Comparison of ENCODE assay signal across 7 cellular contexts in genomic region chr2:242159921-242160320, GRCh38.
DNase-seq lines count a peak whose midpoint lies in the region; ATAC-seq and TF ChIP-seq lines count a peak whose summit lies in the region.
"Not testable (repeated sequence)": the region's sequence is repeated elsewhere in the genome, so short reads cannot be mapped to it uniquely, and the experiment has no call there.

No MANE protein-coding gene starts in this region.

- TF ChIP-seq EP300 in SK-N-SH (IDR thresholded peaks at IDR 0.05; ENCODE audit: borderline replicate concordance in 1 of 2, low read depth in 1 of 2, low read length in 1 of 2), result not testable (repeated sequence)

- BruUV-seq in A673 (replicated peaks; lab: Mats Ljungman, UMichigan), result TSS peak; percentile 50
- not testable (repeated sequence) for BruUV-seq in Panc1 (replicated peaks; lab: Mats Ljungman, UMichigan)

- DNase-seq in A673 (ENCODE audit: low spot score); Panc1 (ENCODE audit: low read depth, low spot score); SK-N-SH; body of pancreas; chondrocyte (ENCODE audit: low spot score); progenitor cell of endocrine pancreas (ENCODE audit: low spot score, unreplicated experiment): not testable (repeated sequence)

- not testable (repeated sequence) for H3K27ac ChIP-seq in A673 (ENCODE audit: low read depth, low read length, poor library complexity, severe bottlenecking); Panc1 (ENCODE audit: low read length); SK-N-SH (ENCODE audit: low read depth in 2 of 2, low read length in 1 of 2); body of pancreas

- not testable (repeated sequence) for H3K4me1 Mint-ChIP-seq in chondrocyte (ENCODE audit: low read depth); progenitor cell of endocrine pancreas (ENCODE audit: low read depth)

- H3K36me3 ChIP-seq in A673 (ENCODE audit: insufficient read depth, low read length, poor library complexity, severe bottlenecking); Panc1 (ENCODE audit: control insufficient read depth, insufficient read depth, low read length); SK-N-SH (replicated peaks in 1 of 2; ENCODE audit: control insufficient read depth in 1 of 2, insufficient read depth in 2 of 2, low read length in 1 of 2); body of pancreas (replicated peaks in 1 of 2; ENCODE audit: insufficient read depth in 1 of 2, low read depth in 2 of 2): not testable (repeated sequence)

- not testable (repeated sequence) for H3K4me1 ChIP-seq in A673 (ENCODE audit: insufficient read depth, low read length, poor library complexity, severe bottlenecking); Panc1 (ENCODE audit: control insufficient read depth, insufficient read depth, low read length); SK-N-SH (ENCODE audit: control insufficient read depth in 1 of 2, insufficient read depth in 2 of 2, low read depth in 1 of 2, low read length in 1 of 2); body of pancreas

- ATAC-seq in Panc1, body of pancreas: not testable (repeated sequence)

- not testable (repeated sequence) for H3K4me2 ChIP-seq in SK-N-SH

- 4% methylated on average over 2 of the region's 2 CpGs for WGBS in SK-N-SH (ENCODE audit: low lambda C conversion rate)
- 0 to 13% methylated on average over 2 of the region's 2 CpGs for WGBS in body of pancreas, 2 donors

- H3K9ac ChIP-seq in SK-N-SH, result not testable (repeated sequence)

- H3K27me3 ChIP-seq in A673 (replicated peaks; ENCODE audit: insufficient read depth, low read depth, low read length, poor library complexity); Panc1 (ENCODE audit: control insufficient read depth, insufficient read depth, low read length); SK-N-SH (ENCODE audit: insufficient read depth); body of pancreas: not testable (repeated sequence)

- not testable (repeated sequence) for H3K4me3 ChIP-seq in A673 (ENCODE audit: low read depth, low read length, poor library complexity, severe bottlenecking); Panc1 (ENCODE audit: low read depth in 2 of 2, low read length in 2 of 2); SK-N-SH (ENCODE audit: low read depth in 2 of 2, low read length in 1 of 2); body of pancreas

- H4K20me1 ChIP-seq in SK-N-SH (ENCODE audit: insufficient read depth), result not testable (repeated sequence)

- intact Hi-C loops in A673 (cut with micrococcal nuclease; ENCODE audit: unreplicated experiment); Panc1 (cut with micrococcal nuclease; ENCODE audit: unreplicated experiment); body of pancreas (cut with DNase I): not testable (repeated sequence)

- in situ Hi-C loops in Panc1 (cut with HindIII; ENCODE audit: low pct_unique_long_range_greater_than_20kb, low sequenced_read_pairs), result not testable (repeated sequence)

- H3K79me2 ChIP-seq in SK-N-SH (ENCODE audit: insufficient read depth), result not testable (repeated sequence)

- TF ChIP-seq POLR2A in body of pancreas (IDR thresholded peaks at IDR 0.05), result not testable (repeated sequence)

- H3K9me3 Mint-ChIP-seq in chondrocyte (ENCODE audit: low read depth); progenitor cell of endocrine pancreas (ENCODE audit: low read depth): not testable (repeated sequence)

- not testable (repeated sequence) for H3K9me3 ChIP-seq in A673 (ENCODE audit: low read depth, low read length, poor library complexity, severe bottlenecking); Panc1 (ENCODE audit: control insufficient read depth, insufficient read depth, low read depth, low read length); SK-N-SH; body of pancreas

- H2AFZ ChIP-seq in SK-N-SH (ENCODE audit: low read depth), result not testable (repeated sequence)

- H3K36me3 Mint-ChIP-seq in chondrocyte (ENCODE audit: low read depth); progenitor cell of endocrine pancreas (ENCODE audit: insufficient read depth): not testable (repeated sequence)

- TF ChIP-seq RAD21 in SK-N-SH (IDR thresholded peaks at IDR 0.05; ENCODE audit: low read length), result not testable (repeated sequence)

- H3F3A ChIP-seq in SK-N-SH (replicated peaks; ENCODE audit: insufficient read depth), result not testable (repeated sequence)

- POLR2A ChIA-PET in A673 (lab: Charles Lee; ENCODE audit: low non-redundant PET); Panc1 (lab: Charles Lee); SK-N-SH (lab: Yijun Ruan, JAX): not testable (repeated sequence)

- not testable (repeated sequence) for H3K27me3 Mint-ChIP-seq in chondrocyte (ENCODE audit: low read depth); progenitor cell of endocrine pancreas

- not testable (repeated sequence) for H3K27ac Mint-ChIP-seq in chondrocyte (ENCODE audit: unreplicated experiment); progenitor cell of endocrine pancreas

- not testable (repeated sequence) for TF ChIP-seq CTCF in A673 (conservative IDR thresholded peaks at IDR 0.05; ENCODE audit: low read depth, low read length)
- TF ChIP-seq CTCF in LNCAP (IDR thresholded peaks at IDR 0.05) (peak; percentile 25; the same call in 1 of the 2 replicates), Panc1 (IDR thresholded peaks at IDR 0.05) (peak; percentile 71), SK-N-SH (IDR thresholded peaks at IDR 0.05) (peak; percentile 54), body of pancreas (IDR thresholded peaks at IDR 0.05) (peak in 4 of 7 experiments; percentile 50 to 59 (median 52)), chondrocyte (IDR thresholded peaks at IDR 0.05) (peak; percentile 14), progenitor cell of endocrine pancreas (IDR thresholded peaks at IDR 0.05; ENCODE audit: unreplicated experiment) (peak; percentile 9)

- CTCF ChIA-PET in A673 (lab: Charles Lee); Panc1 (lab: Charles Lee); SK-N-SH (lab: Yijun Ruan, JAX): not testable (repeated sequence)

- H3K9me2 ChIP-seq in SK-N-SH, result not testable (repeated sequence)

- H3K4me3 Mint-ChIP-seq in chondrocyte (ENCODE audit: unreplicated experiment); progenitor cell of endocrine pancreas (ENCODE audit: low read depth): not testable (repeated sequence)
